In genomic region chr5:113053614-113054013, GRCh38 we compare ENCODE assay signal across 25 cellular contexts.
DNase-seq lines count a peak whose midpoint lies in the region; ATAC-seq, FAIRE-seq and TF ChIP-seq lines count a peak whose summit lies in the region.
"Had no signal": no experiment of that assay in that cellular context is flagged by ENCODE, and none has a peak within 500 bp of the region (broad histone marks: within the 10 kb centered on the region; RNA-seq: fewer than 3 reads in every experiment).

No MANE protein-coding gene starts in this region.

- H3K79me2 ChIP-seq in K562 (ENCODE audit: control insufficient read depth, insufficient read depth, low read length), result no peaks in the 10 kb centered on the region
- no peaks in the 10 kb centered on the region for H3K79me2 ChIP-seq in smooth muscle cell (ENCODE audit: low read depth)

- no peak overlapping the region for H3K9ac ChIP-seq in K562 (ENCODE audit: insufficient read depth in 1 of 2, low read depth in 2 of 2, low read length in 2 of 2)
- no peak overlapping the region for H3K9ac ChIP-seq in smooth muscle cell (ENCODE audit: low read depth)

- DNase-seq in activated CD8-positive, alpha-beta memory T cell treated with anti-CD3 and anti-CD28 coated beads, Interleukin-2, amount 50 U/mL, for 48 hours, result peak; percentile 36
- no peak for DNase-seq in activated CD8-positive, alpha-beta memory T cell treated with anti-CD3 and anti-CD28 coated beads for 24 hours
- DNase-seq in K562 (ENCODE audit: extremely low read depth in 1 of 4, low spot score in 3 of 4), result peak; percentile 45 to 62 (median 52)
- DNase-seq in islet precursor cell, result peak; percentile 74
- no peak for DNase-seq in smooth muscle cell (lab: John Stamatoyannopoulos, UW; ENCODE audit: unreplicated experiment)
- DNase-seq in SW 1271 (lab: John Stamatoyannopoulos, UW), result no peak
- no peak for DNase-seq in SIG-M5 (lab: John Stamatoyannopoulos, UW)
- no peak for DNase-seq in Peyer's patch
- DNase-seq: activated CD4-positive, alpha-beta T cell treated with anti-CD3 and anti-CD28 coated beads, Interleukin-2, amount 10 ng/mL, durations not matched to agents 7 days and 5 days; activated CD8-positive, alpha-beta memory T cell treated with anti-CD3 and anti-CD28 coated beads, Interleukin-2, amount 50 U/mL, for 4 hours; activated gamma-delta T cell; Caco-2; dermis blood vessel endothelial cell; foreskin melanocyte; hypothalamus; NCI-H1436; NCI-H2171; small intestine; stimulated activated CD4-positive, alpha-beta T cell treated with anti-CD3 and anti-CD28 coated beads, Interleukin-4, amount 100 ng/mL, for 1 hour; upper lobe of left lung had no signal

- no TSS peak for BruUV-seq in K562 (replicated peaks; lab: Mats Ljungman, UMichigan)

- 0 out of 5 replicates have a peak, but pooled peaks cover 0 to 3% of the 10 kb centered on the region in 2 experiments for H3K27me3 ChIP-seq in K562 (ENCODE audit: control insufficient read depth in 2 of 2, insufficient read depth in 2 of 2, low read length in 2 of 2)
- H3K27me3 ChIP-seq in smooth muscle cell (ENCODE audit: low read depth), result no peaks in the 10 kb centered on the region
- H3K27me3 ChIP-seq in Peyer's patch, result no peaks in the 10 kb centered on the region
- H3K27me3 ChIP-seq: cardiac muscle cell, upper lobe of left lung had no signal

- POLR2A ChIA-PET in K562 (lab: Yijun Ruan, JAX), result interaction anchor here (0.8 to 1.1 kb wide), 3 partner anchors 11 to 158 kb away, joined by 3 to 5 read pairs (median 4); no protein-coding TSS in a partner anchor

- TF ChIP-seq POLR2A in K562 (conservative IDR thresholded peaks at IDR 0.05) (no peak), Peyer's patch (IDR thresholded peaks at IDR 0.05) (no peak)

- H3K4me2 ChIP-seq in K562 (ENCODE audit: insufficient read depth, low read length) (no peak overlapping the region; the same call in 1 of the 2 replicates), smooth muscle cell (no peak overlapping the region)

- H3K4me3 ChIP-seq in K562, result no peak overlapping the region
- no peak overlapping the region for H3K4me3 ChIP-seq in smooth muscle cell
- H3K4me3 ChIP-seq in Peyer's patch, result no peak overlapping the region
- H3K4me3 ChIP-seq: cardiac muscle cell, upper lobe of left lung had no signal

- H3K9me3 ChIP-seq in K562 (replicated peaks; ENCODE audit: control insufficient read depth, insufficient read depth, low read depth, low read length) (no peaks in the 10 kb centered on the region), smooth muscle cell (replicated peaks; ENCODE audit: low read depth) (no peaks in the 10 kb centered on the region), Peyer's patch (no peaks in the 10 kb centered on the region)
- H3K9me3 ChIP-seq: Caco-2, upper lobe of left lung had no signal

- no peak for TF ChIP-seq EP300 in K562 (IDR thresholded peaks at IDR 0.05; ENCODE audit: low read length)

- H3K4me1 ChIP-seq in K562 (replicated peaks in 1 of 2; ENCODE audit: control insufficient read depth in 2 of 2, insufficient read depth in 2 of 2, low read length in 2 of 2), result peaks cover 14 to 20% of the 10 kb centered on the region in 2 experiments; a peak in 4 of 5 replicates
- no peaks in the 10 kb centered on the region for H3K4me1 ChIP-seq in smooth muscle cell (ENCODE audit: low read depth)
- no peaks in the 10 kb centered on the region for H3K4me1 ChIP-seq in Peyer's patch
- H3K4me1 ChIP-seq: Caco-2 had no signal

- in situ Hi-C loops in K562 (cut with MboI), result no loop called here

- H2AFZ ChIP-seq in K562 (ENCODE audit: low read depth, low read length), result 0 out of 2 replicates have a peak overlapping the region, but pooled peaks have one; percentile 41
- H2AFZ ChIP-seq in smooth muscle cell (ENCODE audit: low read depth), result no peak overlapping the region

- no peaks in the 10 kb centered on the region for H3K9me1 ChIP-seq in K562 (ENCODE audit: control insufficient read depth, insufficient read depth, low read length)

- FAIRE-seq in K562 (lab: Jason Lieb, UNC), result peak; percentile 86
- FAIRE-seq: endothelial cell of umbilical vein, keratinocyte, small intestine had no signal

- peak; percentile 73 for ATAC-seq in K562
- ATAC-seq: naive thymus-derived CD8-positive, alpha-beta T cell had no signal

- H4K20me1 ChIP-seq in K562 (replicated peaks; ENCODE audit: control insufficient read depth, insufficient read depth, low read length) (no peaks in the 10 kb centered on the region), smooth muscle cell (ENCODE audit: low read depth) (no peaks in the 10 kb centered on the region)

- intact Hi-C loops in K562 (cut with micrococcal nuclease), result no loop called here

- no peaks in the 10 kb centered on the region for H3F3A ChIP-seq in smooth muscle cell (ENCODE audit: low read depth)

- WGBS in K562 (ENCODE audit: insufficient coverage, low coverage, missing lambda C conversion rate), result 27% methylated on average over 8 of the region's 8 CpGs
- WGBS in smooth muscle cell (ENCODE audit: low lambda C conversion rate), result 44% methylated on average over 8 of the region's 8 CpGs

- TF ChIP-seq CTCF in K562 (IDR thresholded peaks at IDR 0.05 in 2 of 3, conservative IDR thresholded peaks at IDR 0.05 in 1 of 3; ENCODE audit: insufficient read depth in 2 of 3, low read depth in 1 of 3, low read length in 3 of 3), result 0 out of 6 replicates have a peak, but pooled peaks of 2 of the 3 experiments have one; percentile 9 to 15
- no peak for TF ChIP-seq CTCF in smooth muscle cell (IDR thresholded peaks at IDR 0.05; ENCODE audit: borderline replicate concordance, insufficient read depth, poor library complexity, severe bottlenecking)
- TF ChIP-seq CTCF in Peyer's patch (IDR thresholded peaks at IDR 0.05), result no peak

- CTCF ChIA-PET in K562 (lab: Yijun Ruan, JAX; ENCODE audit: low intra/inter-chr PET ratio), result no interaction called here

- H3K27ac ChIP-seq in K562 (ENCODE audit: extremely low read depth, low read depth, low read length) (no peak overlapping the region), smooth muscle cell (ENCODE audit: low read depth) (peak overlapping the region; percentile 75), Peyer's patch (no peak overlapping the region)
- H3K27ac ChIP-seq: 22Rv1, cardiac muscle cell, upper lobe of left lung had no signal

- H3K36me3 ChIP-seq in K562 (ENCODE audit: control insufficient read depth, insufficient read depth, low read length) (no peaks in the 10 kb centered on the region), smooth muscle cell (ENCODE audit: low read depth) (no peaks in the 10 kb centered on the region), Peyer's patch (no peaks in the 10 kb centered on the region)

- TF ChIP-seq RAD21 in K562 (CRISPR knock-in tag; conservative IDR thresholded peaks at IDR 0.05 in 1 of 2, IDR thresholded peaks at IDR 0.05 in 1 of 2), result peak in 1 of 2 experiments; percentile 27; a peak in 2 of 4 replicates

TF ChIP-seq in K562, 482 proteins besides CTCF, POLR2A, EP300 and RAD21 (continues in another document):
- TF ChIP-seq MAX (CRISPR knock-in tag; IDR thresholded peaks at IDR 0.05) (0 out of 2 replicates have a peak, but pooled peaks have one; percentile 13), ZC3H4 (CRISPR knock-in tag; IDR thresholded peaks at IDR 0.05; ENCODE audit: borderline replicate concordance) (no peak), U2AF2 (optimal IDR thresholded peaks at IDR 0.05; ENCODE audit: low read depth, low read length) (no peak), ZNF668 (CRISPR knock-in tag; IDR thresholded peaks at IDR 0.05) (no peak), BCL6 (CRISPR knock-in tag; IDR thresholded peaks at IDR 0.05) (no peak), ZBTB5 (IDR thresholded peaks at IDR 0.05) (no peak), TBL1XR1 (IDR thresholded peaks at IDR 0.05; ENCODE audit: low read length in 2 of 2) (no peak), MIER1 (IDR thresholded peaks at IDR 0.05; ENCODE audit: low read depth) (no peak), ZNF644 (tag; IDR thresholded peaks at IDR 0.05; ENCODE audit: low read depth) (no peak), CCNT2 (IDR thresholded peaks at IDR 0.05; ENCODE audit: borderline replicate concordance, extremely low read depth, insufficient read length, low read depth, low read length) (no peak), ELK3 (CRISPR knock-in tag; IDR thresholded peaks at IDR 0.05) (no peak), ZBTB17 (CRISPR knock-in tag; IDR thresholded peaks at IDR 0.05) (no peak), TCF7 (IDR thresholded peaks at IDR 0.05; ENCODE audit: borderline replicate concordance) (no peak), ZNF830 (CRISPR knock-in tag; IDR thresholded peaks at IDR 0.05) (no peak), CBFA2T2 (conservative IDR thresholded peaks at IDR 0.05) (0 out of 2 replicates have a peak, but pooled peaks have one; percentile 19), SMAD3 (CRISPR knock-in tag; conservative IDR thresholded peaks at IDR 0.05) (no peak), PRMT5 (CRISPR knock-in tag; IDR thresholded peaks at IDR 0.05) (no peak), CBFA2T3 (IDR thresholded peaks at IDR 0.05) (peak; percentile 48)

Comparison
In these comparisons a context has a peak if more than half of its experiments do, and no peak if none do; other contexts are left out.
1. DNase-seq: peak in activated CD8-positive, alpha-beta memory T cell treated with anti-CD3 and anti-CD28 coated beads, Interleukin-2, amount 50 U/mL, for 48 hours (single experiment), K562 (4 of 4) and islet precursor cell (single experiment); none in activated CD8-positive, alpha-beta memory T cell treated with anti-CD3 and anti-CD28 coated beads for 24 hours (single experiment), smooth muscle cell (single experiment), SW 1271 (0 of 2), SIG-M5 (single experiment) and Peyer's patch (0 of 3).
2. CTCF ChIP-seq: peak in K562 (2 of 3); none in smooth muscle cell (single experiment) and Peyer's patch (0 of 6).